ENCODE assay signal across 1 cellular context in the genomic region with DNA sequence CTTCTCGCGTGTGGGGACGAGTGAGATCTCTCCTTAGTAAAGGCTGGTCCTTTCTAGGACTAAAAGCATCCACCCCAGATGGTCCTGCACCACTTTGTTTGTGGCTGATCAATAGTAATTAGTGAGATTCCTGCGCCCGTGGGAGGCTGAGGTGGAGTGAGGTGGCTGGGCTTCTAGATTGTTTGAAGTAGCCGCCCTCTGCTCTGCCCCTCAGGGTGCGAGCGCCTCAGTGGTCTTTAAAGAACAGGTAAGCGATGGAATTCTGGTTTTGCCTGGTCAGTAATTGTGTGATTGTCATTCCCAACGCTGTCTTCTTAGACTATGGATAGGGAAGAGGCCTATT.
TF ChIP-seq lines count a peak whose summit lies in the region.

No MANE protein-coding gene starts in this region.

TF ChIP-seq in IMR-90, 13 proteins besides CTCF, POLR2A, EP300 and RAD21:
- TF ChIP-seq, protein P1, sequence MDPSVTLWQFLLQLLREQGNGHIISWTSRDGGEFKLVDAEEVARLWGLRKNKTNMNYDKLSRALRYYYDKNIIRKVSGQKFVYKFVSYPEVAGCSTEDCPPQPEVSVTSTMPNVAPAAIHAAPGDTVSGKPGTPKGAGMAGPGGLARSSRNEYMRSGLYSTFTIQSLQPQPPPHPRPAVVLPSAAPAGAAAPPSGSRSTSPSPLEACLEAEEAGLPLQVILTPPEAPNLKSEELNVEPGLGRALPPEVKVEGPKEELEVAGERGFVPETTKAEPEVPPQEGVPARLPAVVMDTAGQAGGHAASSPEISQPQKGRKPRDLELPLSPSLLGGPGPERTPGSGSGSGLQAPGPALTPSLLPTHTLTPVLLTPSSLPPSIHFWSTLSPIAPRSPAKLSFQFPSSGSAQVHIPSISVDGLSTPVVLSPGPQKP (IDR thresholded peaks at IDR 0.05; ENCODE audit: borderline replicate concordance, low read depth, low read length), result no peak
- no peak for TF ChIP-seq NFE2L2 (IDR thresholded peaks at IDR 0.05; ENCODE audit: low read depth, low read length)
- no peak for TF ChIP-seq FOS (IDR thresholded peaks at IDR 0.05; ENCODE audit: low read depth, low read length)
- no peak for TF ChIP-seq CHD1 (IDR thresholded peaks at IDR 0.05; ENCODE audit: low read depth, low read length)
- TF ChIP-seq RCOR1 (IDR thresholded peaks at IDR 0.05; ENCODE audit: insufficient replicate concordance, low read length), result no peak
- no peak for TF ChIP-seq CEBPB (IDR thresholded peaks at IDR 0.05; ENCODE audit: low read depth, low read length)
- no peak for TF ChIP-seq MAFK (IDR thresholded peaks at IDR 0.05; ENCODE audit: low read depth, low read length)
- TF ChIP-seq RFX5 (IDR thresholded peaks at IDR 0.05; ENCODE audit: low read depth, low read length), result no peak
- TF ChIP-seq SMC3 (IDR thresholded peaks at IDR 0.05; ENCODE audit: low read depth, low read length), result no peak
- no peak for TF ChIP-seq BHLHE40 (IDR thresholded peaks at IDR 0.05; ENCODE audit: low read depth, low read length)
- no peak for TF ChIP-seq MAZ (IDR thresholded peaks at IDR 0.05; ENCODE audit: borderline replicate concordance, low read depth, low read length)
